Comparison of ENCODE assay signal across 30 cellular contexts in genomic region chr5:54242287-54242686, GRCh38.
"Had no signal": no experiment of that assay in that cellular context is flagged by ENCODE, and none has a peak within 500 bp of the region (broad histone marks: within the 10 kb centered on the region; RNA-seq: fewer than 3 reads in every experiment).

No MANE protein-coding gene starts in this region.

- H3K36me3 ChIP-seq: lower lobe of right lung, neural progenitor cell, neutrophil, ovary, stomach, thyroid gland, transverse colon, upper lobe of left lung, vagina had no signal

- DNase-seq: islet precursor cell; kidney glomerular epithelial cell; left cardiac atrium; lower lobe of right lung; mammary epithelial cell; mesenchymal stem cell; naive B cell; natural killer cell; nephron progenitor cell; occipital lobe; ovary; right cardiac atrium; stimulated activated CD4-positive, alpha-beta T cell treated with anti-CD3 and anti-CD28 coated beads, Interleukin-12 subunit alpha, Interleukin-12 subunit beta, amount 100 ng/mL, for 4 hours; stimulated activated CD4-positive, alpha-beta T cell treated with anti-CD3 and anti-CD28 coated beads, Interleukin-15, amount 100 ng/mL, for 24 hours; stimulated activated CD4-positive, alpha-beta T cell treated with anti-CD3 and anti-CD28 coated beads, Interleukin-2, amount 100 ng/mL, for 24 hours; stimulated activated CD4-positive, alpha-beta T cell treated with anti-CD3 and anti-CD28 coated beads, Interleukin-4, amount 100 ng/mL, for 1 hour; stimulated activated naive B cell treated with anti-CD40 and anti-IgM and Interleukin-4, amounts not matched to agents 10 μg/mL and 1 μg/mL and 100 μg/mL, for 72 hours; stimulated activated naive CD8-positive, alpha-beta T cell treated with anti-CD3 and anti-CD28 coated beads, Interleukin-15, Interleukin-2, amounts not matched to agents 100 U/mL and 50 U/mL, for 24 hours; stomach; testis; thyroid gland; transverse colon; upper lobe of left lung had no signal

- H3K4me1 ChIP-seq: lower lobe of right lung, neural progenitor cell, stomach, testis, thyroid gland, transverse colon, vagina had no signal

- H3K27me3 ChIP-seq: hepatocyte, neural progenitor cell, neutrophil, ovary, stomach, testis, thyroid gland, transverse colon, upper lobe of left lung, vagina had no signal

- H3K4me3 ChIP-seq: hepatocyte, lower lobe of right lung, neural progenitor cell, ovary, skin epidermis, stomach, testis, thyroid gland, transverse colon, upper lobe of left lung, vagina had no signal

- H3K9me3 ChIP-seq: lower lobe of right lung, neutrophil, ovary, stomach, testis, thyroid gland, transverse colon, upper lobe of left lung, vagina had no signal

- H3K27ac ChIP-seq: hepatocyte, lower lobe of right lung, neural progenitor cell, neutrophil, ovary, skin epidermis, stomach, testis, thyroid gland, transverse colon, upper lobe of left lung, vagina had no signal

- ATAC-seq: left cardiac atrium; left lobe of liver; lower lobe of right lung; natural killer cell; sciatic nerve; stimulated activated naive B cell treated with anti-CD40 and anti-IgM and Interleukin-4, amounts not matched to agents 10 μg/mL and 1 μg/mL and 100 μg/mL, for 72 hours; stimulated activated naive CD8-positive, alpha-beta T cell treated with anti-CD3 and anti-CD28 coated beads, Interleukin-15, Interleukin-2, amounts not matched to agents 100 U/mL and 50 U/mL, for 24 hours had no signal
